31 cellular contexts compared by ENCODE assay signal in the genomic region with DNA sequence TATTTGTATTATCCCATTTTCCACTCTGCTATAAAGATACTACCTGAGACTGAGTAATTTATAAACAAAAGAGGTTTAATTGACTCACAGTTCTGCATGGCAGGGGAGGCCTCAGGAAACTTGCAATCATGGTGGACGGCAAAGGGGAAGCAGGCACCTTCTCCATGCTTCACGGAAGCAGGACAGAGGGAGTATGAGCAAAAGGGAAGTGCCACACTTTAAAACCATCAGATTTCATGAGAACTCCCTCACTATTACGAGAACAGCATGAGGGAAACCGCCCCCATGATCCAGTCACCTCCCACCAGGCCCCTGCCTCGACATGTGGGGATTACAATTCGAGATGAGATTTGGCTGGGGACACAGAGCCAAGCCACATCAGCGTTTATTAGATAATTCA.
"Had no signal": no experiment of that assay in that cellular context is flagged by ENCODE, and none has a peak within 500 bp of the region (broad histone marks: within the 10 kb centered on the region; RNA-seq: fewer than 3 reads in every experiment).

No MANE protein-coding gene starts in this region.

- H3K36me3 Mint-ChIP-seq: naive thymus-derived CD8-positive, alpha-beta T cell; neural progenitor cell; stimulated activated naive B cell treated with anti-CD40 and anti-IgM and Interleukin-4, amounts not matched to agents 10 μg/mL and 1 μg/mL and 100 μg/mL, for 72 hours had no signal

- H3K27ac Mint-ChIP-seq: naive thymus-derived CD8-positive, alpha-beta T cell; nephron; neural progenitor cell; stimulated activated naive B cell treated with anti-CD40 and anti-IgM and Interleukin-4, amounts not matched to agents 10 μg/mL and 1 μg/mL and 100 μg/mL, for 72 hours had no signal

- H3K4me2 ChIP-seq: neural progenitor cell had no signal

- H3K9me3 ChIP-seq: left lung, lower lobe of right lung, neutrophil, pancreas, prostate gland, stomach, testis, thyroid gland, transverse colon, upper lobe of left lung, vagina had no signal

- H3K27me3 ChIP-seq: left lung, neural progenitor cell, neutrophil, pancreas, stomach, testis, thyroid gland, transverse colon, upper lobe of left lung, vagina had no signal

- H3K27ac ChIP-seq: left lung, lower lobe of right lung, neural progenitor cell, neutrophil, pancreas, prostate gland, skin epidermis, stomach, testis, thyroid gland, transverse colon, upper lobe of left lung, vagina had no signal

- ATAC-seq: left cardiac atrium; left lung; lower lobe of right lung; naive thymus-derived CD8-positive, alpha-beta T cell; pancreas; right cardiac atrium; sciatic nerve; stimulated activated naive B cell treated with anti-CD40 and anti-IgM and Interleukin-4, amounts not matched to agents 10 μg/mL and 1 μg/mL and 100 μg/mL, for 72 hours; stimulated activated naive CD8-positive, alpha-beta T cell treated with anti-CD3 and anti-CD28 coated beads, Interleukin-15, Interleukin-2, amounts not matched to agents 100 U/mL and 50 U/mL, for 24 hours had no signal

- DNase-seq: kidney glomerular epithelial cell; left cardiac atrium; left lung; lower lobe of right lung; mammary epithelial cell; mesenchymal stem cell; naive thymus-derived CD8-positive, alpha-beta T cell; occipital lobe; pancreas; posterior cingulate gyrus; retina; right cardiac atrium; stimulated activated CD4-positive, alpha-beta T cell treated with anti-CD3 and anti-CD28 coated beads, Interleukin-12 subunit alpha, Interleukin-12 subunit beta, amount 100 ng/mL, for 4 hours; stimulated activated CD4-positive, alpha-beta T cell treated with anti-CD3 and anti-CD28 coated beads, Interleukin-15, amount 100 ng/mL, for 24 hours; stimulated activated CD4-positive, alpha-beta T cell treated with anti-CD3 and anti-CD28 coated beads, Interleukin-2, amount 100 ng/mL, for 24 hours; stimulated activated CD4-positive, alpha-beta T cell treated with anti-CD3 and anti-CD28 coated beads, Interleukin-4, amount 100 ng/mL, for 1 hour; stimulated activated naive B cell treated with anti-CD40 and anti-IgM and Interleukin-4, amounts not matched to agents 10 μg/mL and 1 μg/mL and 100 μg/mL, for 72 hours; stimulated activated naive CD8-positive, alpha-beta T cell treated with anti-CD3 and anti-CD28 coated beads, Interleukin-15, Interleukin-2, amounts not matched to agents 100 U/mL and 50 U/mL, for 24 hours; stomach; testis; thyroid gland; transverse colon; upper lobe of left lung had no signal

- H3K4me1 ChIP-seq: left lung, lower lobe of right lung, pancreas, prostate gland, stomach, testis, thyroid gland, transverse colon, upper lobe of left lung, vagina had no signal

- H3K9ac ChIP-seq: neural progenitor cell had no signal

- H3K4me1 Mint-ChIP-seq: naive thymus-derived CD8-positive, alpha-beta T cell; nephron; stimulated activated naive B cell treated with anti-CD40 and anti-IgM and Interleukin-4, amounts not matched to agents 10 μg/mL and 1 μg/mL and 100 μg/mL, for 72 hours had no signal

- H2AFZ ChIP-seq: neural progenitor cell had no signal

- H3K27me3 Mint-ChIP-seq: stimulated activated naive B cell treated with anti-CD40 and anti-IgM and Interleukin-4, amounts not matched to agents 10 μg/mL and 1 μg/mL and 100 μg/mL, for 72 hours had no signal

- H3K4me3 ChIP-seq: left lung, lower lobe of right lung, neural progenitor cell, pancreas, prostate gland, skin epidermis, stomach, testis, thyroid gland, transverse colon, upper lobe of left lung, vagina had no signal

- H3K4me3 Mint-ChIP-seq: naive thymus-derived CD8-positive, alpha-beta T cell; nephron; neural progenitor cell; stimulated activated naive B cell treated with anti-CD40 and anti-IgM and Interleukin-4, amounts not matched to agents 10 μg/mL and 1 μg/mL and 100 μg/mL, for 72 hours had no signal

- FAIRE-seq: keratinocyte, pancreas had no signal

- H3K9me3 Mint-ChIP-seq: nephron, neural progenitor cell had no signal

- H3K36me3 ChIP-seq: left lung, lower lobe of right lung, neural progenitor cell, neutrophil, pancreas, prostate gland, stomach, thyroid gland, transverse colon, upper lobe of left lung, vagina had no signal
